In genomic region chr15:68733666-68734065, GRCh38 we compare ENCODE assay signal across 23 cellular contexts.
A peak's percentile ranks its signal among the peaks of the same experiment; 100 is the strongest.
DNase-seq lines count a peak whose midpoint lies in the region; ATAC-seq and TF ChIP-seq lines count a peak whose summit lies in the region.
"Had no signal": no experiment of that assay in that cellular context is flagged by ENCODE, and none has a peak within 500 bp of the region (broad histone marks: within the 10 kb centered on the region; RNA-seq: fewer than 3 reads in every experiment).

No MANE protein-coding gene starts in this region.

- H3K27me3 ChIP-seq in ACC112 (ENCODE audit: insufficient read depth, low read length) (no peaks in the 10 kb centered on the region), transverse colon (no peaks in the 10 kb centered on the region)
- H3K27me3 ChIP-seq: gastrocnemius medialis, stomach had no signal

- TF ChIP-seq POLR2A in transverse colon (IDR thresholded peaks at IDR 0.05), result no peak

- H3K4me3 ChIP-seq in ACC112 (ENCODE audit: low read depth, low read length) (peak overlapping the region; percentile 65), transverse colon (no peak overlapping the region)
- H3K4me3 ChIP-seq: gastrocnemius medialis, stomach had no signal

- H3K79me2 ChIP-seq in ACC112 (ENCODE audit: control insufficient read depth, insufficient read depth, low read length, unreplicated experiment), result no peaks in the 10 kb centered on the region

- H3K27ac ChIP-seq in ACC112 (ENCODE audit: low read depth, low read length), result no peak overlapping the region
- H3K27ac ChIP-seq in transverse colon, result no peak overlapping the region
- H3K27ac ChIP-seq: gastrocnemius medialis, KMS-11, stomach had no signal

- no peaks in the 10 kb centered on the region for H3K9me3 Mint-ChIP-seq in HFFc6
- H3K9me3 Mint-ChIP-seq in activated T-cell treated with anti-CD3 and anti-CD28 coated beads, Interleukin-2, amount 50 U/mL, for 72 hours, result peaks cover 0 to 3% of the 10 kb centered on the region in 2 donors
- H3K9me3 Mint-ChIP-seq: activated naive CD4-positive, alpha-beta T cell treated with anti-CD3 and anti-CD28 coated beads for 36 hours; activated T-cell treated with anti-CD3 and anti-CD28 coated beads, Interleukin-2, amount 50 U/mL, for 24 hours; type B pancreatic cell had no signal

- H3K4me3 Mint-ChIP-seq in HFFc6, result peak overlapping the region; percentile 14; the same call in 1 of the 2 replicates
- no peak overlapping the region for H3K4me3 Mint-ChIP-seq in activated T-cell treated with anti-CD3 and anti-CD28 coated beads, Interleukin-2, amount 50 U/mL, for 72 hours
- H3K4me3 Mint-ChIP-seq: activated CD4-positive, alpha-beta T cell treated with anti-CD3 and anti-CD28 coated beads for 36 hours; activated naive CD4-positive, alpha-beta T cell treated with anti-CD3 and anti-CD28 coated beads for 36 hours; activated T-cell treated with anti-CD3 and anti-CD28 coated beads, Interleukin-2, amount 50 U/mL, for 24 hours; type B pancreatic cell had no signal

- no peak for DNase-seq in HFFc6
- peak; percentile 12 for DNase-seq in cerebellar cortex (ENCODE audit: low spot score)
- peak; percentile 62 for DNase-seq in myocyte (ENCODE audit: low read depth)
- no peak for DNase-seq in transverse colon
- DNase-seq in stimulated activated naive CD4-positive, alpha-beta T cell treated with Interleukin-2 at 50 U/mL for 16 hours (lab: John Stamatoyannopoulos, UW), result no peak
- DNase-seq in activated T-cell treated with anti-CD3 and anti-CD28 coated beads, Interleukin-2, amount 50 U/mL, for 72 hours, result no peak
- DNase-seq: activated CD4-positive, alpha-beta T cell treated with anti-CD3 and anti-CD28 coated beads for 36 hours; activated CD8-positive, alpha-beta memory T cell treated with anti-CD3 and anti-CD28 coated beads for 24 hours; activated naive CD4-positive, alpha-beta T cell treated with anti-CD3 and anti-CD28 coated beads for 36 hours; activated T-cell treated with anti-CD3 and anti-CD28 coated beads, Interleukin-2, amount 50 U/mL, for 24 hours; anterior cingulate cortex; central memory CD4-positive, alpha-beta T cell; gastrocnemius medialis; NCI-H1048; NCI-H187 treated with DMSO at 0.1 percent for 48 hours; NCI-H82; PC-3; SHP77 treated with DMSO at 0.1 percent for 48 hours; stomach had no signal

- H3K4me1 ChIP-seq in ACC112 (ENCODE audit: control insufficient read depth, insufficient read depth, low read length, unreplicated experiment) (no peaks in the 10 kb centered on the region), transverse colon (peaks cover 0 to 18% (median 9%) of the 10 kb centered on the region in 4 donors)

- H3K27ac Mint-ChIP-seq in HFFc6, result no peak overlapping the region
- H3K27ac Mint-ChIP-seq in activated T-cell treated with anti-CD3 and anti-CD28 coated beads, Interleukin-2, amount 50 U/mL, for 72 hours, result no peak overlapping the region
- H3K27ac Mint-ChIP-seq: activated CD4-positive, alpha-beta T cell treated with anti-CD3 and anti-CD28 coated beads for 36 hours; activated naive CD4-positive, alpha-beta T cell treated with anti-CD3 and anti-CD28 coated beads for 36 hours; activated T-cell treated with anti-CD3 and anti-CD28 coated beads, Interleukin-2, amount 50 U/mL, for 24 hours had no signal

- peak overlapping the region; percentile 32 for H2AFZ ChIP-seq in ACC112 (ENCODE audit: low read length, unreplicated experiment)

- WGBS in transverse colon (ENCODE audit: low coverage in 1 of 2), 2 donors, result 28 to 37% methylated on average over 6 of the region's 6 CpGs

- no peaks in the 10 kb centered on the region for H3K9me3 ChIP-seq in transverse colon
- H3K9me3 ChIP-seq: gastrocnemius medialis, stomach had no signal

- intact Hi-C loops in transverse colon (cut with DNase I; ENCODE audit: low total_unique reads), result loop anchor here (10.0 kb wide), 1 partner anchor 141 kb away; no protein-coding TSS in a partner anchor

- H3K27me3 Mint-ChIP-seq in HFFc6 (ENCODE audit: insufficient read depth), result peaks cover 25% of the 10 kb centered on the region
- H3K27me3 Mint-ChIP-seq in activated T-cell treated with anti-CD3 and anti-CD28 coated beads, Interleukin-2, amount 50 U/mL, for 72 hours (ENCODE audit: low read depth), result no peaks in the 10 kb centered on the region
- H3K27me3 Mint-ChIP-seq: activated CD4-positive, alpha-beta T cell treated with anti-CD3 and anti-CD28 coated beads for 36 hours; activated T-cell treated with anti-CD3 and anti-CD28 coated beads, Interleukin-2, amount 50 U/mL, for 24 hours; type B pancreatic cell had no signal

- TF ChIP-seq CTCF in HFFc6 (IDR thresholded peaks at IDR 0.05) (no peak), transverse colon (IDR thresholded peaks at IDR 0.05) (no peak)

- peaks cover 5% of the 10 kb centered on the region for H3K4me1 Mint-ChIP-seq in HFFc6 (ENCODE audit: low read depth)
- peaks cover 5% of the 10 kb centered on the region for H3K4me1 Mint-ChIP-seq in activated T-cell treated with anti-CD3 and anti-CD28 coated beads, Interleukin-2, amount 50 U/mL, for 72 hours (ENCODE audit: low read depth)
- H3K4me1 Mint-ChIP-seq: activated CD4-positive, alpha-beta T cell treated with anti-CD3 and anti-CD28 coated beads for 36 hours had no signal

- in situ Hi-C loops in transverse colon (cut with MboI; ENCODE audit: low pct_ligation_motif_present in 1 of 4, low pct_unique_long_range_greater_than_20kb in 1 of 4, low sequenced_read_pairs in 3 of 4), result loop anchor here in 3 of 4 donors (5.0 to 10.0 kb wide), 2 partner anchors 141 to 144 kb away; no protein-coding TSS in a partner anchor

- TF ChIP-seq EP300 in transverse colon (IDR thresholded peaks at IDR 0.05; ENCODE audit: low read depth), result no peak

- H3K36me3 ChIP-seq in ACC112 (ENCODE audit: insufficient read depth, low read length) (no peaks in the 10 kb centered on the region), transverse colon (no peaks in the 10 kb centered on the region)
- H3K36me3 ChIP-seq: gastrocnemius medialis, stomach had no signal

- no peak for ATAC-seq in HG02981 (IDR thresholded peaks at IDR 0.05; ENCODE audit: unreplicated experiment)
- no peak for ATAC-seq in activated T-cell treated with anti-CD3 and anti-CD28 coated beads, Interleukin-2, amount 50 U/mL, for 72 hours (replicated peaks in 1 of 2)
- ATAC-seq: activated CD4-positive, alpha-beta T cell treated with anti-CD3 and anti-CD28 coated beads for 36 hours; gastrocnemius medialis; PC-3 had no signal

- H3K36me3 Mint-ChIP-seq in HFFc6 (ENCODE audit: low read depth), result no peaks in the 10 kb centered on the region
- H3K36me3 Mint-ChIP-seq in activated T-cell treated with anti-CD3 and anti-CD28 coated beads, Interleukin-2, amount 50 U/mL, for 72 hours (ENCODE audit: insufficient read depth in 2 of 2), result no peaks in the 10 kb centered on the region
- H3K36me3 Mint-ChIP-seq: type B pancreatic cell had no signal

Comparison
In these comparisons a context has a peak if more than half of its experiments do, and no peak if none do; other contexts are left out.
1. DNase-seq: peak in cerebellar cortex (single experiment) and myocyte (single experiment); none in HFFc6 (single experiment), transverse colon (single experiment), stimulated activated naive CD4-positive, alpha-beta T cell treated with Interleukin-2 at 50 U/mL for 16 hours (single experiment) and activated T-cell treated with anti-CD3 and anti-CD28 coated beads, Interleukin-2, amount 50 U/mL, for 72 hours (0 of 2).